18 cellular contexts compared by ENCODE assay signal in genomic region chr12:122849352-122850047, GRCh38. TPM values are rescaled to one million over a fixed set of nuclear protein-coding genes. Genes with fewer than 3 reads are reported as not detected.
A peak's percentile ranks its signal among the peaks of the same experiment; 100 is the strongest.
DNase-seq lines count a peak whose midpoint lies in the region; ATAC-seq and TF ChIP-seq lines count a peak whose summit lies in the region.
"Had no signal": no experiment of that assay in that cellular context is flagged by ENCODE, and none has a peak within 500 bp of the region (broad histone marks: within the 10 kb centered on the region; RNA-seq: fewer than 3 reads in every experiment).

No MANE protein-coding gene starts in this region.

- H3K4me3 ChIP-seq in thoracic aorta: no peak overlapping the region
- H3K4me3 ChIP-seq: body of pancreas, gastrocnemius medialis had no signal

- no peaks in the 10 kb centered on the region for H3K27me3 ChIP-seq in thoracic aorta (replicated peaks; ENCODE audit: insufficient read depth)
- H3K27me3 ChIP-seq: body of pancreas, gastrocnemius medialis had no signal

- DNase-seq in amygdala (lab: John Stamatoyannopoulos, UW): peak in 45 of 56 donors; percentile 27 to 87 (median 61)
- DNase-seq in head of caudate nucleus: peak in 35 of 42 donors; percentile 50 to 85 (median 70)
- peak; percentile 88 for DNase-seq in medulla oblongata (ENCODE audit: extremely low spot score)
- DNase-seq in thoracic aorta (ENCODE audit: low spot score): no peak
- DNase-seq in posterior vena cava (ENCODE audit: low spot score): no peak
- no peak for DNase-seq in SKM-1 treated with dmso at 0.1 percent for 144 hours (lab: John Stamatoyannopoulos, UW; ENCODE audit: unreplicated experiment)
- DNase-seq: activated CD4-positive, alpha-beta T cell treated with anti-CD3 and anti-CD28 coated beads, Interleukin-2, amount 50 U/mL, for 1 hour; activated naive CD4-positive, alpha-beta T cell; body of pancreas; Caco-2; EL; gastrocnemius medialis; H9; KBM-7; mesenchymal stem cell; natural killer cell; NCI-H524 treated with DMSO at 0.1 percent for 48 hours had no signal

- no peaks in the 10 kb centered on the region for H3K9me3 ChIP-seq in thoracic aorta
- H3K9me3 ChIP-seq: body of pancreas, Caco-2, gastrocnemius medialis had no signal

- intact Hi-C loops in head of caudate nucleus (cut with DNase I) (loop anchor here (10.0 kb wide), 1 partner anchor 55 kb away; no protein-coding TSS in a partner anchor), posterior vena cava (cut with DNase I) (loop anchor here in 1 of 2 donors (10.0 kb wide), 2 partner anchors 55 to 385 kb away; partner anchors contain the start of genes MPHOSPH9 and MTRFR)

- no peak for TF ChIP-seq CTCF in thoracic aorta (IDR thresholded peaks at IDR 0.05)

- ATAC-seq in thoracic aorta (ENCODE audit: insufficient number of reproducible peaks, low FRiP score, low read depth) (no peak), HG03469 (IDR thresholded peaks at IDR 0.05; ENCODE audit: unreplicated experiment) (no peak)
- ATAC-seq: body of pancreas, gastrocnemius medialis, natural killer cell had no signal

- H3K4me1 ChIP-seq in thoracic aorta (ENCODE audit: control insufficient read depth in 1 of 2, low read depth in 2 of 2): peaks cover 34 to 50% of the 10 kb centered on the region in 2 donors
- H3K4me1 ChIP-seq: Caco-2 had no signal

- peaks cover 10% of the 10 kb centered on the region for H3K36me3 ChIP-seq in thoracic aorta
- H3K36me3 ChIP-seq: gastrocnemius medialis had no signal

- H3K27ac ChIP-seq in thoracic aorta: peak overlapping the region; percentile 49 to 85
- H3K27ac ChIP-seq: body of pancreas had no signal

RNA-seq across cellular contexts. Expression of gene HIP1R, which starts 14.2 kb away (rescaled TPM):
- total RNA-seq in thoracic aorta (100 to 1,000 TPM; 109 to 131 TPM), posterior vena cava (10 to 100 TPM; 12.8 to 19.3 TPM)

RNA-seq across cellular contexts. Expression of gene VPS37B, which starts 46.4 kb away (rescaled TPM):
- total RNA-seq in thoracic aorta: 10 to 100 TPM; 30.9 to 50.1 TPM
- 10 to 100 TPM; 18.3 to 22.3 TPM for total RNA-seq in posterior vena cava

Comparison
In these comparisons a context has a peak if more than half of its experiments do, and no peak if none do; other contexts are left out.
1. DNase-seq: peak in amygdala (45 of 56), head of caudate nucleus (35 of 42) and medulla oblongata (single experiment); none in thoracic aorta (single experiment), posterior vena cava (single experiment) and SKM-1 treated with dmso at 0.1 percent for 144 hours (single experiment).
2. RNA of gene HIP1R, which starts 14.2 kb away (total RNA-seq): 109 to 131 TPM in thoracic aorta; 12.8 to 19.3 TPM in posterior vena cava; every median in the first group is over 4 times any median in the second.